Comparison of ENCODE assay signal across 15 cellular contexts in the genomic region with DNA sequence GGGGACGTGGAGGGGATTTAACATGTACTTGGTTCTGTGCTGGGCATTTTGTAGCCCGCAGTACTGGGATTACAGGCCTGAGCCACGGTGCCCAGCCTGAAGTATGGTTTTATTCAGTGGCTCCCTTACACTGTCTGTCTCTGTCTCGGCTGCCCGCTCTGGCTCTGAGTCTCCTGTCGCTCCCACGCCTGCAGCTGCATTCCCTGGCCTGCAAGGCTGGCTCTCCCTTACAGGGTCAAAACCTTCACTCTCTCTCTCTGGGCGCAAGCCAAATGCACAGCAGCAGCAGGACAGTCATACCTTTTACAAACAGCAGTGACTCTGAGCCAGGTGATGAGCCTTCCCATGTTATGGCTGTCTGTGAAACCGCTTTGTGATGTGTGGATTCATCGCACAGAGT.
A peak's percentile ranks its signal among the peaks of the same experiment; 100 is the strongest.
DNase-seq lines count a peak whose midpoint lies in the region; ATAC-seq and TF ChIP-seq lines count a peak whose summit lies in the region.
"Had no signal": no experiment of that assay in that cellular context is flagged by ENCODE, and none has a peak within 500 bp of the region (broad histone marks: within the 10 kb centered on the region; RNA-seq: fewer than 3 reads in every experiment).

No MANE protein-coding gene starts in this region.

- intact Hi-C loops in sigmoid colon (cut with DNase I) = no loop called here
- intact Hi-C loops in activated T-helper 2 cell treated with anti-CD3 and anti-CD28 coated beads, Interferon-gamma antibody, Interleukin-2, Interleukin-4, amounts not matched to agents 10 μg/mL and 5 μg/mL and 100 μg/mL, durations not matched to agents 14 hours and 24 hours and 36 hours (cut with micrococcal nuclease) = no loop called here

- 49 to 92% methylated on average over 2 of the region's 10 CpGs for WGBS in gastroesophageal sphincter (ENCODE audit: low coverage in 1 of 2), 2 donors
- WGBS in sigmoid colon, 2 donors = 84 to 92% methylated on average over 10 of the region's 10 CpGs

- TF ChIP-seq EP300 in gastroesophageal sphincter (IDR thresholded peaks at IDR 0.05) = no peak
- TF ChIP-seq EP300 in sigmoid colon (IDR thresholded peaks at IDR 0.05) = no peak

- no peak overlapping the region for H3K4me3 Mint-ChIP-seq in activated T-helper 2 cell treated with anti-CD3 and anti-CD28 coated beads, Interferon-gamma antibody, Interleukin-2, Interleukin-4, amounts not matched to agents 10 μg/mL and 5 μg/mL and 100 μg/mL, durations not matched to agents 14 hours and 24 hours and 36 hours (ENCODE audit: low read depth)
- H3K4me3 Mint-ChIP-seq: activated naive CD4-positive, alpha-beta T cell treated with anti-CD3 and anti-CD28 coated beads for 36 hours had no signal

- no peaks in the 10 kb centered on the region for H3K27me3 Mint-ChIP-seq in activated T-helper 2 cell treated with anti-CD3 and anti-CD28 coated beads, Interferon-gamma antibody, Interleukin-2, Interleukin-4, amounts not matched to agents 10 μg/mL and 5 μg/mL and 100 μg/mL, durations not matched to agents 14 hours and 24 hours and 36 hours (ENCODE audit: low read depth)

- TF ChIP-seq POLR2A in gastroesophageal sphincter (IDR thresholded peaks at IDR 0.05) = no peak
- no peak for TF ChIP-seq POLR2A in sigmoid colon (IDR thresholded peaks at IDR 0.05)

- TF ChIP-seq CTCF in gastroesophageal sphincter (IDR thresholded peaks at IDR 0.05) (no peak), sigmoid colon (IDR thresholded peaks at IDR 0.05) (no peak)

- H3K9me3 ChIP-seq in gastroesophageal sphincter = peaks cover 0 to 2% (median 0%) of the 10 kb centered on the region in 3 donors
- peaks cover 0 to 2% (median 0%) of the 10 kb centered on the region in 4 donors for H3K9me3 ChIP-seq in sigmoid colon

- DNase-seq in Ammon's horn (ENCODE audit: low spot score) (peak; percentile 49), left lobe of liver (ENCODE audit: low spot score) (peak; percentile 62), sigmoid colon (peak; percentile 79)
- DNase-seq in activated T-helper 2 cell treated with anti-CD3 and anti-CD28 coated beads, Interferon-gamma antibody, Interleukin-2, Interleukin-4, amounts not matched to agents 10 μg/mL and 5 μg/mL and 100 μg/mL, durations not matched to agents 14 hours and 24 hours and 36 hours (ENCODE audit: low spot score) = no peak
- DNase-seq: activated CD4-positive, alpha-beta T cell treated with anti-CD3 and anti-CD28 coated beads for 4 hours; activated naive CD4-positive, alpha-beta T cell treated with anti-CD3 and anti-CD28 coated beads for 36 hours; DND-41; NCI-H146; NCI-H446 treated with DMSO at 0.1 percent for 48 hours had no signal

- H3K27ac ChIP-seq in gastroesophageal sphincter (peak overlapping the region in 3 of 4 donors; percentile 63 to 77 (median 69)), sigmoid colon (peak overlapping the region; percentile 63 to 80 (median 77))
- H3K27ac ChIP-seq: parathyroid adenoma, SJCRH30 had no signal

- no peaks in the 10 kb centered on the region for H3K27me3 ChIP-seq in gastroesophageal sphincter
- H3K27me3 ChIP-seq in sigmoid colon = no peaks in the 10 kb centered on the region
- H3K27me3 ChIP-seq: SJCRH30 had no signal

- H3K9me3 Mint-ChIP-seq in activated T-helper 2 cell treated with anti-CD3 and anti-CD28 coated beads, Interferon-gamma antibody, Interleukin-2, Interleukin-4, amounts not matched to agents 10 μg/mL and 5 μg/mL and 100 μg/mL, durations not matched to agents 14 hours and 24 hours and 36 hours = no peaks in the 10 kb centered on the region

- H3K36me3 Mint-ChIP-seq in activated T-helper 2 cell treated with anti-CD3 and anti-CD28 coated beads, Interferon-gamma antibody, Interleukin-2, Interleukin-4, amounts not matched to agents 10 μg/mL and 5 μg/mL and 100 μg/mL, durations not matched to agents 14 hours and 24 hours and 36 hours (ENCODE audit: low read depth) = no peaks in the 10 kb centered on the region

- no peak overlapping the region for H3K27ac Mint-ChIP-seq in activated T-helper 2 cell treated with anti-CD3 and anti-CD28 coated beads, Interferon-gamma antibody, Interleukin-2, Interleukin-4, amounts not matched to agents 10 μg/mL and 5 μg/mL and 100 μg/mL, durations not matched to agents 14 hours and 24 hours and 36 hours
- H3K27ac Mint-ChIP-seq: activated naive CD4-positive, alpha-beta T cell treated with anti-CD3 and anti-CD28 coated beads for 36 hours had no signal

- H3K4me1 ChIP-seq in gastroesophageal sphincter = peaks cover 0 to 43% (median 20%) of the 10 kb centered on the region in 3 donors
- peaks cover 0 to 49% (median 45%) of the 10 kb centered on the region in 4 donors for H3K4me1 ChIP-seq in sigmoid colon
- H3K4me1 ChIP-seq: parathyroid adenoma had no signal

- H3K4me1 Mint-ChIP-seq in activated T-helper 2 cell treated with anti-CD3 and anti-CD28 coated beads, Interferon-gamma antibody, Interleukin-2, Interleukin-4, amounts not matched to agents 10 μg/mL and 5 μg/mL and 100 μg/mL, durations not matched to agents 14 hours and 24 hours and 36 hours (ENCODE audit: low read depth) = no peaks in the 10 kb centered on the region

- H3K4me3 ChIP-seq in gastroesophageal sphincter (no peak overlapping the region), sigmoid colon (no peak overlapping the region)
- H3K4me3 ChIP-seq: SJCRH30 had no signal

- ATAC-seq in gastroesophageal sphincter (no peak), left lobe of liver (peak; percentile 65), GM21360 (IDR thresholded peaks at IDR 0.05; ENCODE audit: unreplicated experiment) (no peak), GM18870 (IDR thresholded peaks at IDR 0.05; ENCODE audit: unreplicated experiment) (no peak), GM19023 (IDR thresholded peaks at IDR 0.05; ENCODE audit: unreplicated experiment) (no peak)

- H3K36me3 ChIP-seq in gastroesophageal sphincter (no peaks in the 10 kb centered on the region), sigmoid colon (no peaks in the 10 kb centered on the region)
- H3K36me3 ChIP-seq: SJCRH30 had no signal
